Comparison of ENCODE assay signal across 11 cellular contexts in the genomic region with DNA sequence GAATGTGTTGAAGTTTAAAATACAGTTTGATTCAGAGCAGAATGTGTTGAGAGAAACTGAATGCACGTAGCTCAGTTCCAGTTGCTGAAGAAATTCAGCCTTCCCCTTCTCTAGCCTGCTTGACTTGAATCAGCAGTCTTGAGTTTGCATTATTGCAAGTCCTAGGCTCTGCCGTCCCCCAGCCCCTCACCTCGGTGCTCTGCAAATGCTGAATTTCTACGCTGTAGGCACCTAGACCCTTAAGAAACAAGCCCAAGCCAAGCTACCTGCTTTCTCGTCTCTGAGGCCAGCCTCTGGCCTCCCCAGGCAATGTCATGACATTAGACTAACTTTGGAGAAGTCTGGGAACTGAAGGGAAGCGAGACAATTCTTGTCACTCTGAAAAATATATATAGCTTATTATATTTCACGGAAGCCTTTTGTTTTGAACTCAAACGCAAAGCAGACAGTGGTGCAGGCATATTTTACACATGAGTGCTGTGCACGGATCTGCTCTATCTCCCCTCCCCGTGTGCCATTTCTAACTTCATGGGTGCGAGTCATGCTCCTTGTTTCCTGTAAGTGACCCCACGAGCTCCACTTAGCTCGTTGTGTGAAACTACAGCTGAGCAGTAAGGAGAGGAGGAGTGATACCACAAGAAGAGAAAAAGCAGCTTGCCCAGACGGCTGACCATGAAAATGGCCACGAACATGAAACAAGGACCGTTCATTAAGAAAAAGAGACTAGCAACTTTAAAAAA.
DNase-seq lines count a peak whose midpoint lies in the region; ATAC-seq and TF ChIP-seq lines count a peak whose summit lies in the region.
"Had no signal": no experiment of that assay in that cellular context is flagged by ENCODE, and none has a peak within 500 bp of the region (broad histone marks: within the 10 kb centered on the region; RNA-seq: fewer than 3 reads in every experiment).

No MANE protein-coding gene starts in this region.

- DNase-seq in stimulated activated CD4-positive, alpha-beta T cell treated with anti-CD3 and anti-CD28 coated beads, Interleukin-1b, Interleukin-23, amount 100 ng/mL, for 48 hours: peak; percentile 48
- DNase-seq in stimulated activated CD4-positive, alpha-beta T cell treated with anti-CD3 and anti-CD28 coated beads, Interleukin-15, amount 100 ng/mL, for 24 hours: no peak
- DNase-seq in PC-3 (peak; percentile 44), epithelial cell of esophagus (ENCODE audit: low read depth) (peak; percentile 38), SKM-1 treated with dmso at 0.1 percent for 144 hours (lab: John Stamatoyannopoulos, UW; ENCODE audit: unreplicated experiment) (no peak), NCI-H446 treated with DMSO at 0.1 percent for 48 hours (lab: John Stamatoyannopoulos, UW) (no peak), NCI-H510A (lab: John Stamatoyannopoulos, UW) (no peak), NCI-H1417 treated with DMSO at 0.1 percent for 48 hours (lab: John Stamatoyannopoulos, UW) (no peak)
- DNase-seq: NCI-H2081 had no signal

- peak overlapping the region; percentile 63 for H3K27ac ChIP-seq in PC-3 (ENCODE audit: low read length)
- H3K27ac ChIP-seq: ascending aorta had no signal

- no peaks in the 10 kb centered on the region for H3F3A ChIP-seq in PC-3 (ENCODE audit: low read length, unreplicated experiment)

- H3K9ac ChIP-seq in PC-3 (ENCODE audit: low read length): peak overlapping the region; percentile 22; the same call in 1 of the 2 replicates

- H3K4me2 ChIP-seq in PC-3 (ENCODE audit: low read length): peak overlapping the region; percentile 48

- no peaks in the 10 kb centered on the region for H4K20me1 ChIP-seq in PC-3 (ENCODE audit: low read length)

- H3K9me3 ChIP-seq in PC-3 (ENCODE audit: low read length): no peaks in the 10 kb centered on the region
- H3K9me3 ChIP-seq: ascending aorta had no signal

- no peaks in the 10 kb centered on the region for H3K79me2 ChIP-seq in PC-3 (ENCODE audit: low read length)

- no peaks in the 10 kb centered on the region for H3K9me2 ChIP-seq in PC-3 (replicated peaks; ENCODE audit: low read length)

- CTCF ChIA-PET in PC-3 (lab: Charles Lee): no interaction called here

- no peak overlapping the region for H3K4me3 ChIP-seq in PC-3 (ENCODE audit: low read length)
- H3K4me3 ChIP-seq in epithelial cell of esophagus (ENCODE audit: low read length): no peak overlapping the region
- H3K4me3 ChIP-seq: ascending aorta had no signal

- no peak for ATAC-seq in PC-3
- ATAC-seq: activated CD4-positive, CD25-positive, alpha-beta regulatory T cell treated with anti-CD3 and anti-CD28 coated beads, Interleukin-2, amount 50 U/mL, for 24 hours had no signal

- H3K4me1 ChIP-seq in PC-3 (ENCODE audit: insufficient read depth, low read length): peaks cover 63% of the 10 kb centered on the region
- H3K4me1 ChIP-seq: ascending aorta had no signal

- no peaks in the 10 kb centered on the region for H3K36me3 ChIP-seq in PC-3 (ENCODE audit: low read depth, low read length)
- H3K36me3 ChIP-seq: ascending aorta had no signal

- H2AFZ ChIP-seq in PC-3 (ENCODE audit: low read length): peak overlapping the region; percentile 5; the same call in 1 of the 2 replicates

- H3K27me3 ChIP-seq in PC-3 (ENCODE audit: low read length): no peaks in the 10 kb centered on the region
- H3K27me3 ChIP-seq: ascending aorta had no signal

- TF ChIP-seq CTCF in PC-3 (conservative IDR thresholded peaks at IDR 0.05; ENCODE audit: low read depth, low read length) (no peak), epithelial cell of esophagus (IDR thresholded peaks at IDR 0.05; ENCODE audit: insufficient read depth, low read depth, low read length, missing control alignments) (no peak)

- no TSS peak for BruUV-seq in PC-3 (replicated peaks; lab: Mats Ljungman, UMichigan)

- POLR2A ChIA-PET in PC-3 (lab: Charles Lee; ENCODE audit: unreplicated experiment): no interaction called here

- intact Hi-C loops in PC-3 (cut with micrococcal nuclease): no loop called here

Comparison
In these comparisons a context has a peak if more than half of its experiments do, and no peak if none do; other contexts are left out.
1. DNase-seq: peak in stimulated activated CD4-positive, alpha-beta T cell treated with anti-CD3 and anti-CD28 coated beads, Interleukin-1b, Interleukin-23, amount 100 ng/mL, for 48 hours (single experiment), PC-3 (single experiment) and epithelial cell of esophagus (single experiment); none in stimulated activated CD4-positive, alpha-beta T cell treated with anti-CD3 and anti-CD28 coated beads, Interleukin-15, amount 100 ng/mL, for 24 hours (single experiment), SKM-1 treated with dmso at 0.1 percent for 144 hours (single experiment), NCI-H446 treated with DMSO at 0.1 percent for 48 hours (single experiment), NCI-H510A (single experiment) and NCI-H1417 treated with DMSO at 0.1 percent for 48 hours (single experiment).